20 cellular contexts compared by ENCODE assay signal in genomic region chr5:66856041-66856805, GRCh38.
DNase-seq lines count a peak whose midpoint lies in the region; ATAC-seq and TF ChIP-seq lines count a peak whose summit lies in the region.
"Had no signal": no experiment of that assay in that cellular context is flagged by ENCODE, and none has a peak within 500 bp of the region (broad histone marks: within the 10 kb centered on the region; RNA-seq: fewer than 3 reads in every experiment).

No MANE protein-coding gene starts in this region.

- no peak for DNase-seq in Right ventricle myocardium superior
- DNase-seq in Right ventricle myocardium inferior (ENCODE audit: missing footprints): no peak
- DNase-seq in endothelial cell (ENCODE audit: low spot score): no peak
- no peak for DNase-seq in stimulated activated effector memory CD8-positive, alpha-beta T cell treated with anti-CD3 and anti-CD28 coated beads, Interleukin-12 subunit alpha, Interleukin-12 subunit beta, amount 100 ng/mL, for 72 hours (ENCODE audit: low spot score in 2 of 2)
- DNase-seq in progenitor cell of endocrine pancreas (ENCODE audit: low spot score, unreplicated experiment): no peak
- DNase-seq in EL: no peak
- DNase-seq: DMS53, HCEC 1CT, NCI-H1105, NCI-H146, NCI-H2029, NCI-H2227 treated with DMSO at 0.1 percent for 48 hours, NCI-H510A had no signal

- no peaks in the 10 kb centered on the region for H3K9me3 Mint-ChIP-seq in endothelial cell (ENCODE audit: unreplicated experiment)
- H3K9me3 Mint-ChIP-seq in stimulated activated effector memory CD8-positive, alpha-beta T cell treated with anti-CD3 and anti-CD28 coated beads, Interleukin-12 subunit alpha, Interleukin-12 subunit beta, amount 100 ng/mL, for 72 hours: no peaks in the 10 kb centered on the region
- no peaks in the 10 kb centered on the region for H3K9me3 Mint-ChIP-seq in progenitor cell of endocrine pancreas (ENCODE audit: low read depth)
- H3K9me3 Mint-ChIP-seq: GM23338 had no signal

- peak; percentile 18 for ATAC-seq in Right ventricle myocardium superior (ENCODE audit: poor library complexity)
- no peak for ATAC-seq in Right ventricle myocardium inferior
- no peak for ATAC-seq in SK-N-SH treated with all-trans-retinoic acid at 6 μM for 48 hours
- peak; percentile 39 for ATAC-seq in stimulated activated effector memory CD8-positive, alpha-beta T cell treated with anti-CD3 and anti-CD28 coated beads, Interleukin-12 subunit alpha, Interleukin-12 subunit beta, amount 100 ng/mL, for 72 hours
- no peak for ATAC-seq in HG03025 (IDR thresholded peaks at IDR 0.05; ENCODE audit: low FRiP score, unreplicated experiment)
- ATAC-seq: A549, GM23338, Panc1 had no signal

- H3K27me3 Mint-ChIP-seq in endothelial cell (ENCODE audit: unreplicated experiment) (peaks cover 10% of the 10 kb centered on the region), progenitor cell of endocrine pancreas (no peaks in the 10 kb centered on the region)

- H3K4me1 Mint-ChIP-seq in endothelial cell (ENCODE audit: unreplicated experiment) (peaks cover 82% of the 10 kb centered on the region), progenitor cell of endocrine pancreas (ENCODE audit: low read depth) (no peaks in the 10 kb centered on the region)
- H3K4me1 Mint-ChIP-seq in stimulated activated effector memory CD8-positive, alpha-beta T cell treated with anti-CD3 and anti-CD28 coated beads, Interleukin-12 subunit alpha, Interleukin-12 subunit beta, amount 100 ng/mL, for 72 hours: no peaks in the 10 kb centered on the region
- H3K4me1 Mint-ChIP-seq: B cell had no signal

- H3K4me3 Mint-ChIP-seq in endothelial cell (ENCODE audit: unreplicated experiment) (no peak overlapping the region), progenitor cell of endocrine pancreas (ENCODE audit: low read depth) (no peak overlapping the region)
- no peak overlapping the region for H3K4me3 Mint-ChIP-seq in stimulated activated effector memory CD8-positive, alpha-beta T cell treated with anti-CD3 and anti-CD28 coated beads, Interleukin-12 subunit alpha, Interleukin-12 subunit beta, amount 100 ng/mL, for 72 hours
- H3K4me3 Mint-ChIP-seq: B cell, CD14-positive monocyte, GM23338 had no signal

- H3K36me3 Mint-ChIP-seq in endothelial cell (ENCODE audit: low read depth, unreplicated experiment) (peaks cover 19% of the 10 kb centered on the region), progenitor cell of endocrine pancreas (ENCODE audit: insufficient read depth) (no peaks in the 10 kb centered on the region)
- no peaks in the 10 kb centered on the region for H3K36me3 Mint-ChIP-seq in stimulated activated effector memory CD8-positive, alpha-beta T cell treated with anti-CD3 and anti-CD28 coated beads, Interleukin-12 subunit alpha, Interleukin-12 subunit beta, amount 100 ng/mL, for 72 hours
- H3K36me3 Mint-ChIP-seq: CD14-positive monocyte had no signal

- TF ChIP-seq CTCF in endothelial cell (IDR thresholded peaks at IDR 0.05; ENCODE audit: unreplicated experiment): no peak
- no peak for TF ChIP-seq CTCF in progenitor cell of endocrine pancreas (IDR thresholded peaks at IDR 0.05; ENCODE audit: unreplicated experiment)

- H3K27ac Mint-ChIP-seq in endothelial cell (ENCODE audit: unreplicated experiment) (peak overlapping the region; percentile 89), progenitor cell of endocrine pancreas (no peak overlapping the region)
- no peak overlapping the region for H3K27ac Mint-ChIP-seq in stimulated activated effector memory CD8-positive, alpha-beta T cell treated with anti-CD3 and anti-CD28 coated beads, Interleukin-12 subunit alpha, Interleukin-12 subunit beta, amount 100 ng/mL, for 72 hours
- H3K27ac Mint-ChIP-seq: B cell, GM23338 had no signal

- intact Hi-C loops in Right ventricle myocardium superior (cut with DNase I): no loop called here
- intact Hi-C loops in Right ventricle myocardium inferior (cut with DNase I): no loop called here

TF ChIP-seq in SK-N-SH treated with all-trans-retinoic acid at 6 μM for 48 hours, 23 proteins besides CTCF, POLR2A, EP300 and RAD21:
- no peak for TF ChIP-seq ESRRG (CRISPR knock-in tag; IDR thresholded peaks at IDR 0.05)
- no peak for TF ChIP-seq ZC3H10 (CRISPR knock-in tag; IDR thresholded peaks at IDR 0.05)
- TF ChIP-seq TOX (CRISPR knock-in tag; IDR thresholded peaks at IDR 0.05; ENCODE audit: borderline replicate concordance): no peak
- no peak for TF ChIP-seq OSR1 (CRISPR knock-in tag; IDR thresholded peaks at IDR 0.05)
- peak; percentile 40; the same call in 1 of the 2 replicates for TF ChIP-seq TSHZ2 (CRISPR knock-in tag; IDR thresholded peaks at IDR 0.05)
- no peak for TF ChIP-seq SNAI2 (CRISPR knock-in tag; IDR thresholded peaks at IDR 0.05)
- TF ChIP-seq GLIS3 (CRISPR knock-in tag; IDR thresholded peaks at IDR 0.05): no peak
- TF ChIP-seq ISL1 (CRISPR knock-in tag; IDR thresholded peaks at IDR 0.05): peak; percentile 9; the same call in 1 of the 2 replicates
- TF ChIP-seq ZNF70 (CRISPR knock-in tag; IDR thresholded peaks at IDR 0.05): no peak
- no peak for TF ChIP-seq CREB5 (CRISPR knock-in tag; IDR thresholded peaks at IDR 0.05; ENCODE audit: low read depth)
- TF ChIP-seq BACH2 (CRISPR knock-in tag; IDR thresholded peaks at IDR 0.05; ENCODE audit: borderline replicate concordance): no peak

Comparison
In these comparisons a context has a peak if more than half of its experiments do, and no peak if none do; other contexts are left out.
1. ATAC-seq: peak in Right ventricle myocardium superior (single experiment) and stimulated activated effector memory CD8-positive, alpha-beta T cell treated with anti-CD3 and anti-CD28 coated beads, Interleukin-12 subunit alpha, Interleukin-12 subunit beta, amount 100 ng/mL, for 72 hours (single experiment); none in Right ventricle myocardium inferior (single experiment), SK-N-SH treated with all-trans-retinoic acid at 6 μM for 48 hours (single experiment) and HG03025 (single experiment).